ENCODE assay signal across 1 cellular context in genomic region chr11:14741195-14741594, GRCh38.
TF ChIP-seq lines count a peak whose summit lies in the region.

No MANE protein-coding gene starts in this region.

TF ChIP-seq in HepG2, 621 proteins besides CTCF, POLR2A, EP300 and RAD21 (continued from another document and continues in another):
- TF ChIP-seq ARID3A (IDR thresholded peaks at IDR 0.05; ENCODE audit: low read depth, low read length) (peak; percentile 76), FOXJ3 (CRISPR knock-in tag; IDR thresholded peaks at IDR 0.05; ENCODE audit: borderline replicate concordance) (peak; percentile 78; the same call in 1 of the 2 replicates), HDAC6 (IDR thresholded peaks at IDR 0.05; ENCODE audit: low read depth, low read length) (no peak), ZNF607 (CRISPR knock-in tag; IDR thresholded peaks at IDR 0.05; ENCODE audit: borderline replicate concordance) (no peak), SOX6 (IDR thresholded peaks at IDR 0.05) (no peak), SOX6 (CRISPR knock-in tag; IDR thresholded peaks at IDR 0.05) (peak; percentile 93), TARDBP (CRISPR knock-in tag; IDR thresholded peaks at IDR 0.05) (peak; percentile 42; the same call in 1 of the 2 replicates), NFYB (CRISPR knock-in tag; IDR thresholded peaks at IDR 0.05) (no peak), HCFC1 (IDR thresholded peaks at IDR 0.05; ENCODE audit: low read depth, low read length) (no peak), MED8 (CRISPR knock-in tag; IDR thresholded peaks at IDR 0.05; ENCODE audit: insufficient replicate concordance) (no peak), SMAD9 (CRISPR knock-in tag; IDR thresholded peaks at IDR 0.05) (no peak), ZNF331 (CRISPR knock-in tag; IDR thresholded peaks at IDR 0.05) (peak; percentile 43; the same call in 1 of the 2 replicates), GABPB1 (CRISPR knock-in tag; IDR thresholded peaks at IDR 0.05) (no peak), ZHX2 (IDR thresholded peaks at IDR 0.05; ENCODE audit: low read depth) (no peak), ZHX2 (CRISPR knock-in tag; IDR thresholded peaks at IDR 0.05; ENCODE audit: borderline replicate concordance) (no peak), ATAD3A (CRISPR knock-in tag; IDR thresholded peaks at IDR 0.05) (no peak), ZNF670 (CRISPR knock-in tag; IDR thresholded peaks at IDR 0.05; ENCODE audit: borderline replicate concordance) (no peak), ATF7 (IDR thresholded peaks at IDR 0.05) (peak; percentile 62), ATF7 (CRISPR knock-in tag; IDR thresholded peaks at IDR 0.05) (no peak), ZFP37 (CRISPR knock-in tag; IDR thresholded peaks at IDR 0.05; ENCODE audit: borderline replicate concordance) (no peak), HNF1B (CRISPR knock-in tag; IDR thresholded peaks at IDR 0.05) (no peak), KLF12 (CRISPR knock-in tag; IDR thresholded peaks at IDR 0.05; ENCODE audit: borderline replicate concordance) (no peak), KDM4B (CRISPR knock-in tag; IDR thresholded peaks at IDR 0.05) (no peak), NRL (CRISPR knock-in tag; IDR thresholded peaks at IDR 0.05; ENCODE audit: borderline replicate concordance) (no peak), ARID2 (CRISPR knock-in tag; IDR thresholded peaks at IDR 0.05; ENCODE audit: borderline replicate concordance) (no peak), CBX5 (CRISPR knock-in tag; IDR thresholded peaks at IDR 0.05; ENCODE audit: borderline replicate concordance) (no peak), MEIS1 (CRISPR knock-in tag; IDR thresholded peaks at IDR 0.05; ENCODE audit: borderline replicate concordance) (no peak), RXRA (CRISPR knock-in tag; IDR thresholded peaks at IDR 0.05) (no peak), SAFB2 (CRISPR knock-in tag; IDR thresholded peaks at IDR 0.05; ENCODE audit: borderline replicate concordance, low read depth) (no peak), ZNF18 (CRISPR knock-in tag; IDR thresholded peaks at IDR 0.05; ENCODE audit: insufficient replicate concordance) (no peak), SIN3A (IDR thresholded peaks at IDR 0.05; ENCODE audit: borderline replicate concordance, low read depth, low read length) (no peak), CHD4 (IDR thresholded peaks at IDR 0.05; ENCODE audit: borderline replicate concordance, low read length) (peak; percentile 48; the same call in 1 of the 2 replicates), ZSCAN22 (CRISPR knock-in tag; IDR thresholded peaks at IDR 0.05) (no peak), ZNF562 (CRISPR knock-in tag; IDR thresholded peaks at IDR 0.05; ENCODE audit: borderline replicate concordance) (no peak), HMGXB3 (CRISPR knock-in tag; IDR thresholded peaks at IDR 0.05; ENCODE audit: borderline replicate concordance) (no peak; the same call in 1 of the 2 replicates), XBP1 (CRISPR knock-in tag; IDR thresholded peaks at IDR 0.05) (no peak), CCDC6 (CRISPR knock-in tag; IDR thresholded peaks at IDR 0.05) (no peak), SNAPC5 (CRISPR knock-in tag; IDR thresholded peaks at IDR 0.05; ENCODE audit: borderline replicate concordance) (no peak), PHF21A (CRISPR knock-in tag; IDR thresholded peaks at IDR 0.05) (peak; percentile 35; the same call in 1 of the 2 replicates)
- TF ChIP-seq, protein P1, sequence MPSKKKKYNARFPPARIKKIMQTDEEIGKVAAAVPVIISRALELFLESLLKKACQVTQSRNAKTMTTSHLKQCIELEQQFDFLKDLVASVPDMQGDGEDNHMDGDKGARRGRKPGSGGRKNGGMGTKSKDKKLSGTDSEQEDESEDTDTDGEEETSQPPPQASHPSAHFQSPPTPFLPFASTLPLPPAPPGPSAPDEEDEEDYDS (CRISPR knock-in tag; IDR thresholded peaks at IDR 0.05): no peak
- TF ChIP-seq, protein P2, sequence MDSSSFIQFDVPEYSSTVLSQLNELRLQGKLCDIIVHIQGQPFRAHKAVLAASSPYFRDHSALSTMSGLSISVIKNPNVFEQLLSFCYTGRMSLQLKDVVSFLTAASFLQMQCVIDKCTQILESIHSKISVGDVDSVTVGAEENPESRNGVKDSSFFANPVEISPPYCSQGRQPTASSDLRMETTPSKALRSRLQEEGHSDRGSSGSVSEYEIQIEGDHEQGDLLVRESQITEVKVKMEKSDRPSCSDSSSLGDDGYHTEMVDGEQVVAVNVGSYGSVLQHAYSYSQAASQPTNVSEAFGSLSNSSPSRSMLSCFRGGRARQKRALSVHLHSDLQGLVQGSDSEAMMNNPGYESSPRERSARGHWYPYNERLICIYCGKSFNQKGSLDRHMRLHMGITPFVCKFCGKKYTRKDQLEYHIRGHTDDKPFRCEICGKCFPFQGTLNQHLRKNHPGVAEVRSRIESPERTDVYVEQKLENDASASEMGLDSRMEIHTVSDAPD (CRISPR knock-in tag; IDR thresholded peaks at IDR 0.05): no peak
- TF ChIP-seq, protein P3, sequence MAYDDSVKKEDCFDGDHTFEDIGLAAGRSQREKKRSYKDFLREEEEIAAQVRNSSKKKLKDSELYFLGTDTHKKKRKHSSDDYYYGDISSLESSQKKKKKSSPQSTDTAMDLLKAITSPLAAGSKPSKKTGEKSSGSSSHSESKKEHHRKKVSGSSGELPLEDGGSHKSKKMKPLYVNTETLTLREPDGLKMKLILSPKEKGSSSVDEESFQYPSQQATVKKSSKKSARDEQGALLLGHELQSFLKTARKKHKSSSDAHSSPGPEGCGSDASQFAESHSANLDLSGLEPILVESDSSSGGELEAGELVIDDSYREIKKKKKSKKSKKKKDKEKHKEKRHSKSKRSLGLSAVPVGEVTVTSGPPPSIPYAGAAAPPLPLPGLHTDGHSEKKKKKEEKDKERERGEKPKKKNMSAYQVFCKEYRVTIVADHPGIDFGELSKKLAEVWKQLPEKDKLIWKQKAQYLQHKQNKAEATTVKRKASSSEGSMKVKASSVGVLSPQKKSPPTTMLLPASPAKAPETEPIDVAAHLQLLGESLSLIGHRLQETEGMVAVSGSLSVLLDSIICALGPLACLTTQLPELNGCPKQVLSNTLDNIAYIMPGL (CRISPR knock-in tag; IDR thresholded peaks at IDR 0.05; ENCODE audit: borderline replicate concordance in 1 of 2, low read depth in 1 of 2): no peak
- TF ChIP-seq, protein P4, sequence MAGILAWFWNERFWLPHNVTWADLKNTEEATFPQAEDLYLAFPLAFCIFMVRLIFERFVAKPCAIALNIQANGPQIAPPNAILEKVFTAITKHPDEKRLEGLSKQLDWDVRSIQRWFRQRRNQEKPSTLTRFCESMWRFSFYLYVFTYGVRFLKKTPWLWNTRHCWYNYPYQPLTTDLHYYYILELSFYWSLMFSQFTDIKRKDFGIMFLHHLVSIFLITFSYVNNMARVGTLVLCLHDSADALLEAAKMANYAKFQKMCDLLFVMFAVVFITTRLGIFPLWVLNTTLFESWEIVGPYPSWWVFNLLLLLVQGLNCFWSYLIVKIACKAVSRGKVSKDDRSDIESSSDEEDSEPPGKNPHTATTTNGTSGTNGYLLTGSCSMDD (CRISPR knock-in tag; IDR thresholded peaks at IDR 0.05): no peak
